8 cellular contexts compared by ENCODE assay signal in genomic region chr19:31338069-31338767, GRCh38. TPM values are rescaled to one million over a fixed set of nuclear protein-coding genes. Genes with fewer than 3 reads are reported as not detected.
DNase-seq lines count a peak whose midpoint lies in the region; ATAC-seq and TF ChIP-seq lines count a peak whose summit lies in the region.

No MANE protein-coding gene starts in this region.

- ATAC-seq in left ventricle myocardium superior (peak; percentile 91), GM19351 (IDR thresholded peaks at IDR 0.05; ENCODE audit: unreplicated experiment) (no peak), GM21576 (IDR thresholded peaks at IDR 0.05; ENCODE audit: unreplicated experiment) (no peak), GM21619 (IDR thresholded peaks at IDR 0.05; ENCODE audit: unreplicated experiment) (no peak)

- H3K4me3 ChIP-seq in WI38 (ENCODE audit: low read depth, low read length) = peak overlapping the region; percentile 31
- H3K4me3 ChIP-seq in skeletal muscle cell (ENCODE audit: low read depth, low read length) = no peak overlapping the region

- DNase-seq in activated T-cell treated with anti-CD3 and anti-CD28 coated beads, Interleukin-2, amount 50 U/mL, for 48 hours = peak; percentile 28 to 39
- no peak for DNase-seq in activated T-cell treated with anti-CD3 and anti-CD28 coated beads, Interleukin-2, amount 50 U/mL, for 1 hour
- peak; percentile 68 for DNase-seq in left ventricle myocardium superior
- DNase-seq in skeletal muscle cell (ENCODE audit: low read depth) = peak; percentile 66

- peak; percentile 87 for TF ChIP-seq CTCF in WI38 (IDR thresholded peaks at IDR 0.05; ENCODE audit: low read depth, low read length)

- intact Hi-C loops in left ventricle myocardium superior (cut with micrococcal nuclease) = no loop called here

RNA-seq across cellular contexts. Expression of gene TSHZ3, which starts 11.0 kb away (rescaled TPM):
- total RNA-seq in left ventricle myocardium superior = 2.6 TPM
